In the genomic region with DNA sequence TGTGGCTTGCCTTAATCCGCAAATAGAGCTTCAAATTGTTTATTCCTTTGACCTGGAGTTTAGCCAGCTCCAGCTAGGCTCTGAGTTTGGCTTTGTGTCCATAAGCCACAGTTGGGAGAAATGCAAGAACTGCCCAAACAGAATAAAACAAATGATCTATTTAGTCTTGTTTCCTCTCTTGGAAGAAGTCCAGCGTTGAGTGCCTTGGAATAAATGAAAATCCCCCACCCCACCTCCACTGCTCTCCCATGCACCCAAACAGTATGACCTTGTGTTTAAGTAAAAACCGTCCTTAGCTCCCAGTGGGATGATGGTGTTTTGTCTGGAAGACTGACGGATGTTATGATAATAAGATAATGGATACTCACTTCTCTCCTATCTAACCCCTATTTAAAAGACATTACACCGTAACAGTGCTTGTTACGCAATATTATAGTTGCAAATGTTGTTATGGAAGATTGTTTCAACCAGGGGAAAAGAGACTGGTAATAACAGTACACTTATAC, we compare ENCODE assay signal across 1 cellular context.
TF ChIP-seq lines count a peak whose summit lies in the region.

No MANE protein-coding gene starts in this region.

TF ChIP-seq in GM23338, 12 proteins besides CTCF, POLR2A, EP300 and RAD21 (continued from another document):
- TF ChIP-seq, protein P1, sequence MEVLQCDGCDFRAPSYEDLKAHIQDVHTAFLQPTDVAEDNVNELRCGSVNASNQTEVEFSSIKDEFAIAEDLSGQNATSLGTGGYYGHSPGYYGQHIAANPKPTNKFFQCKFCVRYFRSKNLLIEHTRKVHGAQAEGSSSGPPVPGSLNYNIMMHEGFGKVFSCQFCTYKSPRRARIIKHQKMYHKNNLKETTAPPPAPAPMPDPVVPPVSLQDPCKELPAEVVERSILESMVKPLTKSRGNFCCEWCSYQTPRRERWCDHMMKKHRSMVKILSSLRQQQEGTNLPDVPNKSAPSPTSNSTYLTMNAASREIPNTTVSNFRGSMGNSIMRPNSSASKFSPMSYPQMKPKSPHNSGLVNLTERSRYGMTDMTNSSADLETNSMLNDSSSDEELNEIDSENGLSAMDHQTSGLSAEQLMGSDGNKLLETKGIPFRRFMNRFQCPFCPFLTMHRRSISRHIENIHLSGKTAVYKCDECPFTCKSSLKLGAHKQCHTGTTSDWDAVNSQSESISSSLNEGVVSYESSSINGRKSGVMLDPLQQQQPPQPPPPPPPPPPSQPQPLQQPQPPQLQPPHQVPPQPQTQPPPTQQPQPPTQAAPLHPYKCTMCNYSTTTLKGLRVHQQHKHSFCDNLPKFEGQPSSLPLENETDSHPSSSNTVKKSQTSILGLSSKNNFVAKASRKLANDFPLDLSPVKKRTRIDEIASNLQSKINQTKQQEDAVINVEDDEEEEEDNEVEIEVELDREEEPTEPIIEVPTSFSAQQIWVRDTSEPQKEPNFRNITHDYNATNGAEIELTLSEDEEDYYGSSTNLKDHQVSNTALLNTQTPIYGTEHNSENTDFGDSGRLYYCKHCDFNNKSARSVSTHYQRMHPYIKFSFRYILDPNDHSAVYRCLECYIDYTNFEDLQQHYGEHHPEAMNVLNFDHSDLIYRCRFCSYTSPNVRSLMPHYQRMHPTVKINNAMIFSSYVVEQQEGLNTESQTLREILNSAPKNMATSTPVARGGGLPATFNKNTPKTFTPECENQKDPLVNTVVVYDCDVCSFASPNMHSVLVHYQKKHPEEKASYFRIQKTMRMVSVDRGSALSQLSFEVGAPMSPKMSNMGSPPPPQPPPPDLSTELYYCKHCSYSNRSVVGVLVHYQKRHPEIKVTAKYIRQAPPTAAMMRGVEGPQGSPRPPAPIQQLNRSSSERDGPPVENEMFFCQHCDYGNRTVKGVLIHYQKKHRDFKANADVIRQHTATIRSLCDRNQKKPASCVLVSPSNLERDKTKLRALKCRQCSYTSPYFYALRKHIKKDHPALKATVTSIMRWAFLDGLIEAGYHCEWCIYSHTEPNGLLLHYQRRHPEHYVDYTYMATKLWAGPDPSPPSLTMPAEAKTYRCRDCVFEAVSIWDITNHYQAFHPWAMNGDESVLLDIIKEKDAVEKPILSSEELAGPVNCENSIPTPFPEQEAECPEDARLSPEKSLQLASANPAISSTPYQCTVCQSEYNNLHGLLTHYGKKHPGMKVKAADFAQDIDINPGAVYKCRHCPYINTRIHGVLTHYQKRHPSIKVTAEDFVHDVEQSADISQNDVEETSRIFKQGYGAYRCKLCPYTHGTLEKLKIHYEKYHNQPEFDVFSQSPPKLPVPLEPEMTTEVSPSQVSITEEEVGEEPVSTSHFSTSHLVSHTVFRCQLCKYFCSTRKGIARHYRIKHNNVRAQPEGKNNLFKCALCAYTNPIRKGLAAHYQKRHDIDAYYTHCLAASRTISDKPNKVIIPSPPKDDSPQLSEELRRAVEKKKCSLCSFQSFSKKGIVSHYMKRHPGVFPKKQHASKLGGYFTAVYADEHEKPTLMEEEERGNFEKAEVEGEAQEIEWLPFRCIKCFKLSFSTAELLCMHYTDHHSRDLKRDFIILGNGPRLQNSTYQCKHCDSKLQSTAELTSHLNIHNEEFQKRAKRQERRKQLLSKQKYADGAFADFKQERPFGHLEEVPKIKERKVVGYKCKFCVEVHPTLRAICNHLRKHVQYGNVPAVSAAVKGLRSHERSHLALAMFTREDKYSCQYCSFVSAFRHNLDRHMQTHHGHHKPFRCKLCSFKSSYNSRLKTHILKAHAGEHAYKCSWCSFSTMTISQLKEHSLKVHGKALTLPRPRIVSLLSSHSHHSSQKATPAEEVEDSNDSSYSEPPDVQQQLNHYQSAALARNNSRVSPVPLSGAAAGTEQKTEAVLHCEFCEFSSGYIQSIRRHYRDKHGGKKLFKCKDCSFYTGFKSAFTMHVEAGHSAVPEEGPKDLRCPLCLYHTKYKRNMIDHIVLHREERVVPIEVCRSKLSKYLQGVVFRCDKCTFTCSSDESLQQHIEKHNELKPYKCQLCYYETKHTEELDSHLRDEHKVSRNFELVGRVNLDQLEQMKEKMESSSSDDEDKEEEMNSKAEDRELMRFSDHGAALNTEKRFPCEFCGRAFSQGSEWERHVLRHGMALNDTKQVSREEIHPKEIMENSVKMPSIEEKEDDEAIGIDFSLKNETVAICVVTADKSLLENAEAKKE (CRISPR knock-in tag; IDR thresholded peaks at IDR 0.05), result no peak
- TF ChIP-seq, protein P2, sequence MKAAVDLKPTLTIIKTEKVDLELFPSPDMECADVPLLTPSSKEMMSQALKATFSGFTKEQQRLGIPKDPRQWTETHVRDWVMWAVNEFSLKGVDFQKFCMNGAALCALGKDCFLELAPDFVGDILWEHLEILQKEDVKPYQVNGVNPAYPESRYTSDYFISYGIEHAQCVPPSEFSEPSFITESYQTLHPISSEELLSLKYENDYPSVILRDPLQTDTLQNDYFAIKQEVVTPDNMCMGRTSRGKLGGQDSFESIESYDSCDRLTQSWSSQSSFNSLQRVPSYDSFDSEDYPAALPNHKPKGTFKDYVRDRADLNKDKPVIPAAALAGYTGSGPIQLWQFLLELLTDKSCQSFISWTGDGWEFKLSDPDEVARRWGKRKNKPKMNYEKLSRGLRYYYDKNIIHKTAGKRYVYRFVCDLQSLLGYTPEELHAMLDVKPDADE (IDR thresholded peaks at IDR 0.05), result no peak
- TF ChIP-seq ZNF114 (CRISPR knock-in tag; IDR thresholded peaks at IDR 0.05), result no peak
